In genomic region chr1:27342391-27342777, GRCh38 we compare ENCODE assay signal across 1 cellular context.
TF ChIP-seq lines count a peak whose summit lies in the region.

No MANE protein-coding gene starts in this region.

TF ChIP-seq in HepG2, 621 proteins besides CTCF, POLR2A, EP300 and RAD21:
- TF ChIP-seq NFAT5 (CRISPR knock-in tag; IDR thresholded peaks at IDR 0.05) (no peak), ZFX (CRISPR knock-in tag; IDR thresholded peaks at IDR 0.05; ENCODE audit: low read depth) (peak; percentile 11; the same call in 1 of the 2 replicates), SSRP1 (CRISPR knock-in tag; IDR thresholded peaks at IDR 0.05) (0 out of 2 replicates have a peak, but pooled peaks have one; percentile 71), CHCHD3 (CRISPR knock-in tag; IDR thresholded peaks at IDR 0.05) (0 out of 2 replicates have a peak, but pooled peaks have one; percentile 7), ZNF7 (CRISPR knock-in tag; IDR thresholded peaks at IDR 0.05) (no peak), FOXC1 (CRISPR knock-in tag; IDR thresholded peaks at IDR 0.05; ENCODE audit: borderline replicate concordance) (peak; percentile 22; the same call in 1 of the 2 replicates), SALL2 (CRISPR knock-in tag; IDR thresholded peaks at IDR 0.05) (0 out of 2 replicates have a peak, but pooled peaks have one; percentile 7), ZSCAN31 (CRISPR knock-in tag; IDR thresholded peaks at IDR 0.05; ENCODE audit: low read depth) (no peak), JUN (CRISPR knock-in tag; IDR thresholded peaks at IDR 0.05) (0 out of 2 replicates have a peak, but pooled peaks have one; percentile 6), ZNF343 (CRISPR knock-in tag; IDR thresholded peaks at IDR 0.05) (0 out of 2 replicates have a peak, but pooled peaks have one; percentile 19), ZNF761 (CRISPR knock-in tag; conservative IDR thresholded peaks at IDR 0.05) (0 out of 2 replicates have a peak, but pooled peaks have one; percentile 18), ZNF510 (CRISPR knock-in tag; IDR thresholded peaks at IDR 0.05; ENCODE audit: low read depth) (peak; percentile 32; the same call in 1 of the 2 replicates), FOXA1 (IDR thresholded peaks at IDR 0.05) (no peak), FOXA1 (CRISPR knock-in tag; IDR thresholded peaks at IDR 0.05) (0 out of 2 replicates have a peak, but pooled peaks have one; percentile 5), ZIK1 (CRISPR knock-in tag; IDR thresholded peaks at IDR 0.05; ENCODE audit: borderline replicate concordance, low read depth) (no peak; the same call in 1 of the 2 replicates), ZBTB8A (CRISPR knock-in tag; IDR thresholded peaks at IDR 0.05; ENCODE audit: borderline replicate concordance, low read depth) (no peak)
